9 cellular contexts compared by ENCODE assay signal in the genomic region with DNA sequence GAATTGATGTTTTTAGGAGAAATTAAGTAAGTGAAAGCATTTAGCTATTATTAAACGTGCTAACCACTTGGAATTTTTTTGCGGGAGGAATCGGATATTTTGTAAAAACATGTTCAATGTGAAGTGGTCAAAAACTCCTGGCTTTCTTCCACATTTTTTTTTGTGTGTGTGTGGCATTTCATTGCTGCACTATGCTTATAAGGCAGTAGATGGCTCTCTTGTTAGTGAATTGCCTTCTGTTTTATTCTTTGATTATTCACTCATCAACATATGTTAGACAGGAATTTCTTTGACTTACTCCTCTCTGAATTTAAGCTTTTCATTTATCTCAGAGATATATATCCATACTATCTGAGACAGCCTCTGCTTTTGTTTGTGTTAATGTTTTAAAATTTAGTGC.
DNase-seq lines count a peak whose midpoint lies in the region; ATAC-seq and TF ChIP-seq lines count a peak whose summit lies in the region.
"Had no signal": no experiment of that assay in that cellular context is flagged by ENCODE, and none has a peak within 500 bp of the region (broad histone marks: within the 10 kb centered on the region; RNA-seq: fewer than 3 reads in every experiment).

No MANE protein-coding gene starts in this region.

- ATAC-seq in HG02571 (IDR thresholded peaks at IDR 0.05; ENCODE audit: unreplicated experiment) (no peak), HG03432 (IDR thresholded peaks at IDR 0.05; ENCODE audit: unreplicated experiment) (no peak)

- H3K36me3 ChIP-seq in ascending aorta: no peaks in the 10 kb centered on the region

- H3K4me3 ChIP-seq in ascending aorta: no peak overlapping the region

- peaks cover 0 to 31% of the 10 kb centered on the region in 2 donors for H3K4me1 ChIP-seq in ascending aorta

- no peaks in the 10 kb centered on the region for H3K27me3 ChIP-seq in ascending aorta

- intact Hi-C loops in ascending aorta (cut with DNase I): loop anchor here (10.0 kb wide), 1 partner anchor 382 kb away; no protein-coding TSS in a partner anchor

- H3K27ac ChIP-seq in ascending aorta: peak overlapping the region; percentile 43 to 45

- H3K9me3 ChIP-seq in ascending aorta: no peaks in the 10 kb centered on the region

- in situ Hi-C loops in KBM-7 (cut with MboI; ENCODE audit: low pct_unique_long_range_greater_than_20kb, low sequenced_read_pairs): no loop called here

- TF ChIP-seq CTCF in AG09319 (IDR thresholded peaks at IDR 0.05; ENCODE audit: low read depth, low read length) (peak; percentile 70), ascending aorta (IDR thresholded peaks at IDR 0.05) (peak in 2 of 3 experiments; percentile 39 to 53)

- DNase-seq in AG09319 (ENCODE audit: extremely low read depth, low read depth) (no peak), HT-29 (ENCODE audit: low spot score) (peak; percentile 30), ascending aorta (ENCODE audit: low spot score in 2 of 2) (no peak), kidney glomerular epithelial cell (lab: John Stamatoyannopoulos, UW) (peak; percentile 21), KBM-7 (no peak)
- DNase-seq in stimulated activated CD4-positive, alpha-beta T cell treated with anti-CD3 and anti-CD28 coated beads, Interleukin-4, amount 100 ng/mL, for 24 hours: no peak
- DNase-seq: NCI-H2107 had no signal

Comparison
In these comparisons a context has a peak if more than half of its experiments do, and no peak if none do; other contexts are left out.
1. DNase-seq: peak in HT-29 (single experiment) and kidney glomerular epithelial cell (single experiment); none in AG09319 (single experiment), ascending aorta (0 of 2), KBM-7 (single experiment) and stimulated activated CD4-positive, alpha-beta T cell treated with anti-CD3 and anti-CD28 coated beads, Interleukin-4, amount 100 ng/mL, for 24 hours (single experiment).